ENCODE assay signal across 24 cellular contexts in genomic region chr5:63570752-63571151, GRCh38.
DNase-seq lines count a peak whose midpoint lies in the region; ATAC-seq and TF ChIP-seq lines count a peak whose summit lies in the region.
"Had no signal": no experiment of that assay in that cellular context is flagged by ENCODE, and none has a peak within 500 bp of the region (broad histone marks: within the 10 kb centered on the region; RNA-seq: fewer than 3 reads in every experiment).

No MANE protein-coding gene starts in this region.

- no peaks in the 10 kb centered on the region for H3K36me3 Mint-ChIP-seq in activated CD4-positive, alpha-beta T cell treated with anti-CD3 and anti-CD28 coated beads, Interleukin-2, amount 10 ng/mL, durations not matched to agents 7 days and 5 days (ENCODE audit: low read depth)
- H3K36me3 Mint-ChIP-seq: CD4-positive, CD25-positive, alpha-beta regulatory T cell had no signal

- no peaks in the 10 kb centered on the region for H3K36me3 ChIP-seq in SK-N-SH (replicated peaks in 1 of 2; ENCODE audit: control insufficient read depth in 1 of 2, insufficient read depth in 2 of 2, low read length in 1 of 2)
- H3K36me3 ChIP-seq in aorta (ENCODE audit: control insufficient read depth in 1 of 2, insufficient read depth in 2 of 2, low read length in 1 of 2) = no peaks in the 10 kb centered on the region
- H3K36me3 ChIP-seq: SJCRH30 had no signal

- CTCF ChIA-PET in SK-N-SH (lab: Yijun Ruan, JAX) = interaction anchor here (0.8 kb wide), 1 partner anchor 170 kb away, joined by 3 read pairs; no protein-coding TSS in a partner anchor
- CTCF ChIA-PET in activated CD4-positive, alpha-beta T cell treated with anti-CD3 and anti-CD28 coated beads, Interleukin-2, amount 10 ng/mL, durations not matched to agents 7 days and 5 days (lab: Charles Lee) = no interaction called here

- DNase-seq in DMS53 (lab: John Stamatoyannopoulos, UW) (peak; percentile 7), DMS53 treated with DMSO at 0.1 percent for 48 hours (lab: John Stamatoyannopoulos, UW; ENCODE audit: unreplicated experiment) (no peak), SK-N-SH (peak; percentile 3), islet precursor cell (peak; percentile 57), aorta (no peak)
- no peak for DNase-seq in activated CD4-positive, alpha-beta T cell treated with anti-CD3 and anti-CD28 coated beads, Interleukin-2, amount 10 ng/mL, durations not matched to agents 7 days and 5 days
- DNase-seq: CD4-positive, CD25-positive, alpha-beta regulatory T cell; EL; GF-D8; Karpas-422; NCI-H1092; NCI-H1417 treated with DMSO at 0.1 percent for 48 hours; NCI-H187; NCI-H2081 treated with DMSO at 0.1 percent for 48 hours; NCI-H2171 treated with DMSO at 0.1 percent for 48 hours; NCI-H345; NCI-H510A treated with DMSO at 0.1 percent for 48 hours; NCI-H748 treated with DMSO at 0.1 percent for 48 hours; SJCRH30 had no signal

- 6% methylated on average over 2 of the region's 12 CpGs for WGBS in SK-N-SH (ENCODE audit: low lambda C conversion rate)
- 82 to 87% methylated on average over 12 of the region's 12 CpGs for WGBS in aorta, 2 donors

- POLR2A ChIA-PET in SK-N-SH (lab: Yijun Ruan, JAX) = no interaction called here
- POLR2A ChIA-PET in activated CD4-positive, alpha-beta T cell treated with anti-CD3 and anti-CD28 coated beads, Interleukin-2, amount 10 ng/mL, durations not matched to agents 7 days and 5 days (lab: Charles Lee) = no interaction called here

- no peaks in the 10 kb centered on the region for H3K4me1 ChIP-seq in SK-N-SH (ENCODE audit: control insufficient read depth in 1 of 2, insufficient read depth in 2 of 2, low read depth in 1 of 2, low read length in 1 of 2)
- H3K4me1 ChIP-seq in aorta (ENCODE audit: control insufficient read depth in 1 of 2, insufficient read depth in 2 of 2, low read length in 2 of 2) = no peaks in the 10 kb centered on the region
- H3K4me1 ChIP-seq: SJCRH30 had no signal

- H3K27me3 Mint-ChIP-seq in activated CD4-positive, alpha-beta T cell treated with anti-CD3 and anti-CD28 coated beads, Interleukin-2, amount 10 ng/mL, durations not matched to agents 7 days and 5 days = no peaks in the 10 kb centered on the region
- H3K27me3 Mint-ChIP-seq: B cell; CD4-positive, CD25-positive, alpha-beta regulatory T cell had no signal

- TF ChIP-seq RAD21 in SK-N-SH (IDR thresholded peaks at IDR 0.05; ENCODE audit: low read length) = no peak

- H4K20me1 ChIP-seq in SK-N-SH (ENCODE audit: insufficient read depth) = no peaks in the 10 kb centered on the region

- H3K27me3 ChIP-seq in SK-N-SH (ENCODE audit: insufficient read depth) (no peaks in the 10 kb centered on the region), aorta (ENCODE audit: control insufficient read depth in 1 of 2, insufficient read depth in 2 of 2, low read length in 1 of 2) (no peaks in the 10 kb centered on the region)
- H3K27me3 ChIP-seq: SJCRH30 had no signal

- H3K27ac ChIP-seq in SK-N-SH (ENCODE audit: low read depth in 2 of 2, low read length in 1 of 2) = no peak overlapping the region
- H3K27ac ChIP-seq in aorta (ENCODE audit: low read depth in 1 of 2, low read length in 2 of 2) = no peak overlapping the region
- H3K27ac ChIP-seq: 22Rv1, HL-60, SJCRH30 had no signal

- H3K27ac Mint-ChIP-seq in activated CD4-positive, alpha-beta T cell treated with anti-CD3 and anti-CD28 coated beads, Interleukin-2, amount 10 ng/mL, durations not matched to agents 7 days and 5 days = no peak overlapping the region
- H3K27ac Mint-ChIP-seq: B cell; CD4-positive, CD25-positive, alpha-beta regulatory T cell had no signal

- no peak overlapping the region for H3K9ac ChIP-seq in SK-N-SH

- no peaks in the 10 kb centered on the region for H3K79me2 ChIP-seq in SK-N-SH (ENCODE audit: insufficient read depth)

- 0 out of 2 replicates have a peak, but pooled peaks have one; percentile 20 for TF ChIP-seq CTCF in SK-N-SH (IDR thresholded peaks at IDR 0.05)

- peaks cover 3% of the 10 kb centered on the region for H3K9me3 Mint-ChIP-seq in activated CD4-positive, alpha-beta T cell treated with anti-CD3 and anti-CD28 coated beads, Interleukin-2, amount 10 ng/mL, durations not matched to agents 7 days and 5 days

- TF ChIP-seq EP300 in SK-N-SH (IDR thresholded peaks at IDR 0.05; ENCODE audit: borderline replicate concordance in 1 of 2, low read depth in 1 of 2, low read length in 1 of 2) = no peak

- no peak overlapping the region for H2AFZ ChIP-seq in SK-N-SH (ENCODE audit: low read depth)

- no peaks in the 10 kb centered on the region for H3K4me1 Mint-ChIP-seq in activated CD4-positive, alpha-beta T cell treated with anti-CD3 and anti-CD28 coated beads, Interleukin-2, amount 10 ng/mL, durations not matched to agents 7 days and 5 days
- H3K4me1 Mint-ChIP-seq: B cell; CD4-positive, CD25-positive, alpha-beta regulatory T cell had no signal

- H3K4me2 ChIP-seq in SK-N-SH = no peak overlapping the region

- ATAC-seq in aorta (ENCODE audit: low FRiP score) = peak; percentile 31
- no peak for ATAC-seq in GM18511 (IDR thresholded peaks at IDR 0.05; ENCODE audit: unreplicated experiment)
- no peak for ATAC-seq in HG03039 (IDR thresholded peaks at IDR 0.05; ENCODE audit: unreplicated experiment)

- intact Hi-C loops in aorta (cut with DNase I) = no loop called here

- no peaks in the 10 kb centered on the region for H3K9me3 ChIP-seq in SK-N-SH
- H3K9me3 ChIP-seq in aorta (ENCODE audit: control insufficient read depth, low read length) = no peaks in the 10 kb centered on the region
- H3K9me3 ChIP-seq: SJCRH30 had no signal

- no peaks in the 10 kb centered on the region for H3K9me2 ChIP-seq in SK-N-SH

- no peak overlapping the region for H3K4me3 Mint-ChIP-seq in activated CD4-positive, alpha-beta T cell treated with anti-CD3 and anti-CD28 coated beads, Interleukin-2, amount 10 ng/mL, durations not matched to agents 7 days and 5 days
- H3K4me3 Mint-ChIP-seq: B cell; CD4-positive, CD25-positive, alpha-beta regulatory T cell had no signal

- H3F3A ChIP-seq in SK-N-SH (replicated peaks; ENCODE audit: insufficient read depth) = no peaks in the 10 kb centered on the region

- H3K4me3 ChIP-seq in SK-N-SH (ENCODE audit: low read depth in 2 of 2, low read length in 1 of 2) = no peak overlapping the region
- H3K4me3 ChIP-seq in aorta (ENCODE audit: low read length in 2 of 2) = no peak overlapping the region
- H3K4me3 ChIP-seq: SJCRH30 had no signal

TF ChIP-seq in SK-N-SH, 30 proteins besides CTCF, POLR2A, EP300 and RAD21:
- TF ChIP-seq, protein P1, sequence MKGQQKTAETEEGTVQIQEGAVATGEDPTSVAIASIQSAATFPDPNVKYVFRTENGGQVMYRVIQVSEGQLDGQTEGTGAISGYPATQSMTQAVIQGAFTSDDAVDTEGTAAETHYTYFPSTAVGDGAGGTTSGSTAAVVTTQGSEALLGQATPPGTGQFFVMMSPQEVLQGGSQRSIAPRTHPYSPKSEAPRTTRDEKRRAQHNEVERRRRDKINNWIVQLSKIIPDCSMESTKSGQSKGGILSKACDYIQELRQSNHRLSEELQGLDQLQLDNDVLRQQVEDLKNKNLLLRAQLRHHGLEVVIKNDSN (IDR thresholded peaks at IDR 0.05; ENCODE audit: borderline replicate concordance, low read depth) = no peak
- TF ChIP-seq, protein P2, sequence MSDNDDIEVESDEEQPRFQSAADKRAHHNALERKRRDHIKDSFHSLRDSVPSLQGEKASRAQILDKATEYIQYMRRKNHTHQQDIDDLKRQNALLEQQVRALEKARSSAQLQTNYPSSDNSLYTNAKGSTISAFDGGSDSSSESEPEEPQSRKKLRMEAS (IDR thresholded peaks at IDR 0.05; ENCODE audit: low read depth) = peak; percentile 49; the same call in 1 of the 2 replicates

Comparison
In these comparisons a context has a peak if more than half of its experiments do, and no peak if none do; other contexts are left out.
1. DNase-seq: peak in DMS53 (single experiment), SK-N-SH (single experiment) and islet precursor cell (single experiment); none in DMS53 treated with DMSO at 0.1 percent for 48 hours (single experiment), aorta (0 of 2) and activated CD4-positive, alpha-beta T cell treated with anti-CD3 and anti-CD28 coated beads, Interleukin-2, amount 10 ng/mL, durations not matched to agents 7 days and 5 days (single experiment).